ENCODE assay signal across 2 cellular contexts in the genomic region with DNA sequence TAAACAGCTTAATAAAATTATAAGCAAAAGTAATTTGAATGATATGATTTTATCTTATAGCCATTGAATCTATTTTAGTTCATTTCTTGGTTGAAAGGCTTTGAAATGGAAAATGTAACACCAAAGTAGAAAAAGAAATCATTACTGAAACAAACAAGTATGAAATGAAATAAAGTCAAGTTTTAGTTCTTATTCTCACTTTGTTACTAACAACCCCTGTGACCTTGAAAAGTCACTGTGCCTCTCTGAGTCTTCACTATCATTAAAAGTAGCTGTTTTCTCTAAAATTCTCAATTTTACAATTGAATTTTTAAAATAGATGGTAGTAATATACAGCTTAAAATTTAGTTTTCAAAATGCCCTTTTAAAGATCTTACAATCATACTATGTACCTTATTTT.
TF ChIP-seq lines count a peak whose summit lies in the region.

No MANE protein-coding gene starts in this region.

TF ChIP-seq in IMR-90, 13 proteins besides CTCF, POLR2A, EP300 and RAD21:
- TF ChIP-seq ELK1 (IDR thresholded peaks at IDR 0.05; ENCODE audit: borderline replicate concordance, low read depth, low read length) (no peak), USF2 (IDR thresholded peaks at IDR 0.05; ENCODE audit: low read depth, low read length) (no peak), CHD1 (IDR thresholded peaks at IDR 0.05; ENCODE audit: low read depth, low read length) (no peak), RFX5 (IDR thresholded peaks at IDR 0.05; ENCODE audit: low read depth, low read length) (no peak), MAFK (IDR thresholded peaks at IDR 0.05; ENCODE audit: low read depth, low read length) (no peak), RCOR1 (IDR thresholded peaks at IDR 0.05; ENCODE audit: insufficient replicate concordance, low read length) (no peak), NFE2L2 (IDR thresholded peaks at IDR 0.05; ENCODE audit: low read depth, low read length) (no peak), SMC3 (IDR thresholded peaks at IDR 0.05; ENCODE audit: low read depth, low read length) (no peak), BHLHE40 (IDR thresholded peaks at IDR 0.05; ENCODE audit: low read depth, low read length) (no peak), FOS (IDR thresholded peaks at IDR 0.05; ENCODE audit: low read depth, low read length) (no peak), CEBPB (IDR thresholded peaks at IDR 0.05; ENCODE audit: low read depth, low read length) (no peak), MXI1 (IDR thresholded peaks at IDR 0.05; ENCODE audit: borderline replicate concordance, low read depth, low read length) (no peak), MAZ (IDR thresholded peaks at IDR 0.05; ENCODE audit: borderline replicate concordance, low read depth, low read length) (no peak)

TF ChIP-seq in SK-N-SH, 30 proteins besides CTCF, POLR2A, EP300 and RAD21 (continued from another document):
- TF ChIP-seq, protein P1, sequence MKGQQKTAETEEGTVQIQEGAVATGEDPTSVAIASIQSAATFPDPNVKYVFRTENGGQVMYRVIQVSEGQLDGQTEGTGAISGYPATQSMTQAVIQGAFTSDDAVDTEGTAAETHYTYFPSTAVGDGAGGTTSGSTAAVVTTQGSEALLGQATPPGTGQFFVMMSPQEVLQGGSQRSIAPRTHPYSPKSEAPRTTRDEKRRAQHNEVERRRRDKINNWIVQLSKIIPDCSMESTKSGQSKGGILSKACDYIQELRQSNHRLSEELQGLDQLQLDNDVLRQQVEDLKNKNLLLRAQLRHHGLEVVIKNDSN (IDR thresholded peaks at IDR 0.05; ENCODE audit: borderline replicate concordance, low read depth) = no peak
- TF ChIP-seq REST (IDR thresholded peaks at IDR 0.05; ENCODE audit: low read depth, low read length) = no peak
- no peak for TF ChIP-seq EZH2phosphoT487 (IDR thresholded peaks at IDR 0.05; ENCODE audit: borderline replicate concordance, low read depth)
- TF ChIP-seq POLR2AphosphoS5 (IDR thresholded peaks at IDR 0.05; ENCODE audit: low read depth, low read length) = no peak
- TF ChIP-seq NFIC (IDR thresholded peaks at IDR 0.05; ENCODE audit: borderline replicate concordance) = no peak
- TF ChIP-seq RXRA (IDR thresholded peaks at IDR 0.05; ENCODE audit: borderline replicate concordance, low read depth) = no peak
- TF ChIP-seq MXI1 (IDR thresholded peaks at IDR 0.05; ENCODE audit: low read depth, low read length) = no peak
- no peak for TF ChIP-seq GABPA (IDR thresholded peaks at IDR 0.05; ENCODE audit: low read depth)
- TF ChIP-seq RFX5 (IDR thresholded peaks at IDR 0.05; ENCODE audit: low read length) = no peak
- no peak for TF ChIP-seq PBX3 (IDR thresholded peaks at IDR 0.05)
